Comparison of ENCODE assay signal across 15 cellular contexts in the genomic region with DNA sequence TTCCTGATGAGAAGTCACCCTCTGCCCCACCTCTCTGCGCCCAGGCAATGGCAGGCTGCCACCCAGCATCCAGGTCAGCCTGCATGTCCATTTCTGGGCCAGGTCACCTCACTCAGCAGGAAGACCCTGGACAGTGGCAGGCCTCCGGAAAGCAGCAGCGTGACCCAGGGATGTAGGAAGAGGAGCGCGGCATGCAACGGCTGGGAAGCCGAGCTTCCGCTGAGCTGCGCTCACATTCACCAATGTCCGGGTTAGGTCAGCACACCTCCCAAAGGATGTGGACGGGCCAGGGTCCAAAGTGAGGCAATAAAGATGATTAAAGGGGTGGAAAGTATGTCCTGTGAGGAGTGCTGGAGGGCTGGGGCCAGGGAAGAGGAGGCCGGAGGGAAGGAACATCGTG.
DNase-seq lines count a peak whose midpoint lies in the region; ATAC-seq and TF ChIP-seq lines count a peak whose summit lies in the region.
"Had no signal": no experiment of that assay in that cellular context is flagged by ENCODE, and none has a peak within 500 bp of the region (broad histone marks: within the 10 kb centered on the region; RNA-seq: fewer than 3 reads in every experiment).

No MANE protein-coding gene starts in this region.

- DNase-seq in chondrocyte (ENCODE audit: low spot score): no peak
- DNase-seq in Right ventricle myocardium inferior (ENCODE audit: missing footprints): no peak
- DNase-seq in mesothelial cell of epicardium (ENCODE audit: low spot score in 2 of 2, unreplicated experiment in 2 of 2): no peak
- peak; percentile 83 for DNase-seq in stromal cell of bone marrow (ENCODE audit: low read depth)
- DNase-seq in GM19240 (ENCODE audit: insufficient read length, low spot score): no peak
- no peak for DNase-seq in SHP77 treated with DMSO at 0.1 percent for 48 hours (lab: John Stamatoyannopoulos, UW)
- DNase-seq in cerebellar nuclear complex (lab: John Stamatoyannopoulos, UW): no peak
- DNase-seq: activated CD4-positive, alpha-beta T cell treated with anti-CD3 and anti-CD28 coated beads, Interleukin-2, amount 50 U/mL, for 4 hours; COR-L47; EL; NCI-H1092 treated with DMSO at 0.1 percent for 48 hours; NCI-H2171 had no signal

- TF ChIP-seq CTCF in chondrocyte (IDR thresholded peaks at IDR 0.05) (no peak), mesothelial cell of epicardium (IDR thresholded peaks at IDR 0.05; ENCODE audit: unreplicated experiment) (no peak)

- ATAC-seq in Right ventricle myocardium inferior: peak; percentile 55
- ATAC-seq in GM21423 (IDR thresholded peaks at IDR 0.05; ENCODE audit: unreplicated experiment): no peak
- ATAC-seq: K562 had no signal

- H3K36me3 Mint-ChIP-seq in chondrocyte (ENCODE audit: low read depth): peaks cover 25% of the 10 kb centered on the region
- H3K36me3 Mint-ChIP-seq in mesothelial cell of epicardium: peaks cover 8% of the 10 kb centered on the region

- H3K27me3 Mint-ChIP-seq in chondrocyte (ENCODE audit: low read depth) (no peaks in the 10 kb centered on the region), mesothelial cell of epicardium (ENCODE audit: low read depth) (peaks cover 22% of the 10 kb centered on the region)

- intact Hi-C loops in Right ventricle myocardium inferior (cut with DNase I): loop anchor here (2.0 to 5.0 kb wide), 2 partner anchors 33 to 64 kb away; no protein-coding TSS in a partner anchor

- H3K4me1 Mint-ChIP-seq in chondrocyte (ENCODE audit: low read depth): peaks cover 13% of the 10 kb centered on the region
- peaks cover 28% of the 10 kb centered on the region for H3K4me1 Mint-ChIP-seq in mesothelial cell of epicardium

- H3K27ac Mint-ChIP-seq in chondrocyte (ENCODE audit: unreplicated experiment): peak overlapping the region; percentile 27
- H3K27ac Mint-ChIP-seq in mesothelial cell of epicardium: peak overlapping the region; percentile 52

- H3K4me3 Mint-ChIP-seq in chondrocyte (ENCODE audit: unreplicated experiment): no peak overlapping the region
- no peak overlapping the region for H3K4me3 Mint-ChIP-seq in mesothelial cell of epicardium
- H3K4me3 Mint-ChIP-seq: central memory CD8-positive, alpha-beta T cell had no signal

- H3K9me3 Mint-ChIP-seq in chondrocyte (ENCODE audit: low read depth) (no peaks in the 10 kb centered on the region), mesothelial cell of epicardium (peaks cover 4% of the 10 kb centered on the region)
- H3K9me3 Mint-ChIP-seq: central memory CD8-positive, alpha-beta T cell had no signal
